ENCODE assay signal across 2 cellular contexts in the genomic region with DNA sequence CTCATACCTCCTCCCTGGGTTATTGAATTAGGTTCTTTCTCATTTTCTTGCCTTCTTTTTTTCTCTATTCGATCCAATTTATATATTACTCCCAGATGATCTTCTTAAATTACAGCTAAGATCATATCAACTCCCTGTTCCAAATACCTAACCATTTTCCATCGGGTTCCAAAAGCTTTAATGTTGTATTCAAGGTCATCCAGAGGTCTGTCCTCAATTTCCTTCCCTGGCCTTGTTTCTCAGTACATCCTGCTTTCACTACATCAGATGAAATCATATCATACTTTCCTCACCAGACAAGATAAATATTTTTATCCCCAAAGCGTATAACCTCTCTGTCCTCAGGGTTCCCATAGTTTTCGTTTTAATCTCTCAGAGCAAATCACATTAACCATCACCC.
TF ChIP-seq lines count a peak whose summit lies in the region.

No MANE protein-coding gene starts in this region.

TF ChIP-seq in SK-N-SH treated with all-trans-retinoic acid at 6 μM for 48 hours, 23 proteins besides CTCF, POLR2A, EP300 and RAD21 (continued from another document):
- no peak for TF ChIP-seq TSHZ2 (CRISPR knock-in tag; IDR thresholded peaks at IDR 0.05)
- no peak for TF ChIP-seq TOX (CRISPR knock-in tag; IDR thresholded peaks at IDR 0.05; ENCODE audit: borderline replicate concordance)
- TF ChIP-seq CSRNP3 (CRISPR knock-in tag; IDR thresholded peaks at IDR 0.05) = no peak
- TF ChIP-seq OSR1 (CRISPR knock-in tag; IDR thresholded peaks at IDR 0.05) = no peak

TF ChIP-seq in SK-N-SH, 30 proteins besides CTCF, POLR2A, EP300 and RAD21 (continued from another document):
- TF ChIP-seq, protein P1, sequence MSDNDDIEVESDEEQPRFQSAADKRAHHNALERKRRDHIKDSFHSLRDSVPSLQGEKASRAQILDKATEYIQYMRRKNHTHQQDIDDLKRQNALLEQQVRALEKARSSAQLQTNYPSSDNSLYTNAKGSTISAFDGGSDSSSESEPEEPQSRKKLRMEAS (IDR thresholded peaks at IDR 0.05; ENCODE audit: low read depth) = no peak
- TF ChIP-seq, protein P2, sequence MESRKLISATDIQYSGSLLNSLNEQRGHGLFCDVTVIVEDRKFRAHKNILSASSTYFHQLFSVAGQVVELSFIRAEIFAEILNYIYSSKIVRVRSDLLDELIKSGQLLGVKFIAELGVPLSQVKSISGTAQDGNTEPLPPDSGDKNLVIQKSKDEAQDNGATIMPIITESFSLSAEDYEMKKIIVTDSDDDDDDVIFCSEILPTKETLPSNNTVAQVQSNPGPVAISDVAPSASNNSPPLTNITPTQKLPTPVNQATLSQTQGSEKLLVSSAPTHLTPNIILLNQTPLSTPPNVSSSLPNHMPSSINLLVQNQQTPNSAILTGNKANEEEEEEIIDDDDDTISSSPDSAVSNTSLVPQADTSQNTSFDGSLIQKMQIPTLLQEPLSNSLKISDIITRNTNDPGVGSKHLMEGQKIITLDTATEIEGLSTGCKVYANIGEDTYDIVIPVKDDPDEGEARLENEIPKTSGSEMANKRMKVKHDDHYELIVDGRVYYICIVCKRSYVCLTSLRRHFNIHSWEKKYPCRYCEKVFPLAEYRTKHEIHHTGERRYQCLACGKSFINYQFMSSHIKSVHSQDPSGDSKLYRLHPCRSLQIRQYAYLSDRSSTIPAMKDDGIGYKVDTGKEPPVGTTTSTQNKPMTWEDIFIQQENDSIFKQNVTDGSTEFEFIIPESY (IDR thresholded peaks at IDR 0.05; ENCODE audit: borderline replicate concordance, low read depth) = no peak
- no peak for TF ChIP-seq POLR2AphosphoS5 (IDR thresholded peaks at IDR 0.05; ENCODE audit: low read depth, low read length)
- TF ChIP-seq MXI1 (IDR thresholded peaks at IDR 0.05; ENCODE audit: low read depth, low read length) = no peak
- TF ChIP-seq, protein P3, sequence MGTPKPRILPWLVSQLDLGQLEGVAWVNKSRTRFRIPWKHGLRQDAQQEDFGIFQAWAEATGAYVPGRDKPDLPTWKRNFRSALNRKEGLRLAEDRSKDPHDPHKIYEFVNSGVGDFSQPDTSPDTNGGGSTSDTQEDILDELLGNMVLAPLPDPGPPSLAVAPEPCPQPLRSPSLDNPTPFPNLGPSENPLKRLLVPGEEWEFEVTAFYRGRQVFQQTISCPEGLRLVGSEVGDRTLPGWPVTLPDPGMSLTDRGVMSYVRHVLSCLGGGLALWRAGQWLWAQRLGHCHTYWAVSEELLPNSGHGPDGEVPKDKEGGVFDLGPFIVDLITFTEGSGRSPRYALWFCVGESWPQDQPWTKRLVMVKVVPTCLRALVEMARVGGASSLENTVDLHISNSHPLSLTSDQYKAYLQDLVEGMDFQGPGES (IDR thresholded peaks at IDR 0.05; ENCODE audit: low read depth, low read length) = no peak
- TF ChIP-seq MEF2A (IDR thresholded peaks at IDR 0.05; ENCODE audit: borderline replicate concordance, low read depth) = no peak
